Comparison of ENCODE assay signal across 9 cellular contexts in the genomic region with DNA sequence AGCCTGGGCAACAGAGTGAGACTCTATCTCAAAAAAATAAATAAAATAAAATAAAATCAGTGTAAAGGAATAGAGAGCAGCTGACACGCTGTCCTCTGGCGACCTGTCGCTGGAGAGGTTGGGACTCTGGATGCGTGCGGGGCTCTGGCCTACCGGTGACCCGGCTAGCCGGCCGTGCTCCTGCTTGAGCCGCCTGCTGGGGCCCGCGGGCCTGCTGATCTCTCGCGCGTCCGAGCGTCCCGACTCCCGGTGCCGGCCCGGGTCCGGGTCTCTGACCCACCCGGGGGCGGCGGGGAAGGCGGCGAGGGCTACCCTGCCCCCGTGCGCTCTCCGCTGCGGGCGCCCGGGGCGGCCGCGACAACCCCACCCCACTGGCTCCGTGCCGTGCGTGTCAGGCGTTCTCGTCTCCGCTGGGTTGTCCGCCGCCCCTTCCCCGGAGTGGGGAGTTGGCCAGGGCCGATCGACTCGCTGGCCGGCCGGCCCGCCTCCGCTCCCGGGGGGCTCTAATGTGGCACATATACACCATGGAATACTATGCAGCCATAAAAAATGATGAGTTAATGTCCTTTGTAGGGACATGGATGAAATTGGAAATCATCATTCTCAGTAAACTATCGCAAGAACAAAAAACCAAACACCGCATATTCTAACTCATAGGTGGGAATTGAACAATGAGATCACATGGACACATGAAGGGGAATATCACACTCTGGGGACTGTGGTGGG. TPM values are rescaled to one million over a fixed set of nuclear protein-coding genes. Genes with fewer than 3 reads are reported as not detected.
A peak's percentile ranks its signal among the peaks of the same experiment; 100 is the strongest.
DNase-seq lines count a peak whose midpoint lies in the region; ATAC-seq, FAIRE-seq and TF ChIP-seq lines count a peak whose summit lies in the region.
"Not testable (repeated sequence)": the region's sequence is repeated elsewhere in the genome, so short reads cannot be mapped to it uniquely, and the experiment has no call there.
"Had no signal": no experiment of that assay in that cellular context is flagged by ENCODE, and none has a peak within 500 bp of the region (broad histone marks: within the 10 kb centered on the region; RNA-seq: fewer than 3 reads in every experiment).

No MANE protein-coding gene starts in this region.

- peaks cover 63% of the 10 kb centered on the region for H3K36me3 Mint-ChIP-seq in activated CD8-positive, alpha-beta T cell treated with anti-CD3 and anti-CD28 coated beads for 36 hours (ENCODE audit: low read depth)
- H3K36me3 Mint-ChIP-seq in activated naive CD4-positive, alpha-beta T cell treated with anti-CD3 and anti-CD28 coated beads, Interleukin-2, amount 50 U/mL, for 24 hours, result peaks cover 28% of the 10 kb centered on the region

- H3K27ac ChIP-seq in RWPE2 (ENCODE audit: poor library complexity, severe bottlenecking), result peak overlapping the region; percentile 62
- H3K27ac ChIP-seq in neutrophil, result peak overlapping the region; percentile 97

- peaks cover 20% of the 10 kb centered on the region for H3K4me1 ChIP-seq in RWPE2 (ENCODE audit: insufficient read depth, poor library complexity, severe bottlenecking)
- H3K4me1 ChIP-seq in neutrophil (ENCODE audit: control insufficient read depth in 1 of 2, insufficient read depth in 1 of 2, low read depth in 1 of 2, low read length in 1 of 2), result peaks cover 63 to 68% of the 10 kb centered on the region in 2 experiments

- FAIRE-seq in GM12891 (lab: Jason Lieb, UNC), result peak; percentile 100

- H3K36me3 ChIP-seq in RWPE2 (ENCODE audit: low read depth), result peaks cover 21% of the 10 kb centered on the region
- peaks cover 24% of the 10 kb centered on the region for H3K36me3 ChIP-seq in neutrophil

- not testable (repeated sequence) for ATAC-seq in RWPE2 (ENCODE audit: low read depth); activated CD8-positive, alpha-beta T cell treated with anti-CD3 and anti-CD28 coated beads for 36 hours; left ventricle myocardium superior

- TF ChIP-seq CTCF in RWPE2 (IDR thresholded peaks at IDR 0.05; ENCODE audit: poor library complexity, severe bottlenecking); activated CD8-positive, alpha-beta T cell treated with anti-CD3 and anti-CD28 coated beads for 36 hours (IDR thresholded peaks at IDR 0.05); choroid plexus epithelial cell (conservative IDR thresholded peaks at IDR 0.05; ENCODE audit: low read depth, low read length); neutrophil (IDR thresholded peaks at IDR 0.05): not testable (repeated sequence)

- not testable (repeated sequence) for H3K27me3 ChIP-seq in RWPE2 (ENCODE audit: insufficient read depth, poor library complexity, severe bottlenecking); neutrophil

- H3K9me3 ChIP-seq in RWPE2 (ENCODE audit: severe bottlenecking); neutrophil: not testable (repeated sequence)

- intact Hi-C loops in activated CD8-positive, alpha-beta T cell treated with anti-CD3 and anti-CD28 coated beads for 36 hours (cut with micrococcal nuclease); left ventricle myocardium superior (cut with micrococcal nuclease): not testable (repeated sequence)

- not testable (repeated sequence) for H3K27me3 Mint-ChIP-seq in activated CD8-positive, alpha-beta T cell treated with anti-CD3 and anti-CD28 coated beads for 36 hours; activated naive CD4-positive, alpha-beta T cell treated with anti-CD3 and anti-CD28 coated beads, Interleukin-2, amount 50 U/mL, for 24 hours

- peaks cover 61% of the 10 kb centered on the region for H3K4me1 Mint-ChIP-seq in activated CD8-positive, alpha-beta T cell treated with anti-CD3 and anti-CD28 coated beads for 36 hours (ENCODE audit: low read depth)
- peaks cover 62% of the 10 kb centered on the region for H3K4me1 Mint-ChIP-seq in activated naive CD4-positive, alpha-beta T cell treated with anti-CD3 and anti-CD28 coated beads, Interleukin-2, amount 50 U/mL, for 24 hours

- H3K27ac Mint-ChIP-seq in activated CD8-positive, alpha-beta T cell treated with anti-CD3 and anti-CD28 coated beads for 36 hours, result peak overlapping the region; percentile 99
- H3K27ac Mint-ChIP-seq in activated naive CD4-positive, alpha-beta T cell treated with anti-CD3 and anti-CD28 coated beads, Interleukin-2, amount 50 U/mL, for 24 hours, result peak overlapping the region; percentile 100

- not testable (repeated sequence) for DNase-seq in GM12891 (ENCODE audit: insufficient read length, low spot score); RWPE2 (ENCODE audit: low spot score); activated CD8-positive, alpha-beta T cell treated with anti-CD3 and anti-CD28 coated beads for 36 hours
- DNase-seq in choroid plexus epithelial cell (ENCODE audit: low read depth) (peak; percentile 58), left ventricle myocardium superior (peak; percentile 21)

- TF ChIP-seq POLR2A in GM12891 (IDR thresholded peaks at IDR 0.05; ENCODE audit: low read depth, low read length), result not testable (repeated sequence)

- CTCF ChIA-PET in activated CD8-positive, alpha-beta T cell treated with anti-CD3 and anti-CD28 coated beads for 36 hours (lab: Charles Lee), result interaction anchor here (6.0 kb wide), 1 partner anchor 8 kb away, joined by 61 read pairs; no protein-coding TSS in a partner anchor

- not testable (repeated sequence) for H3K9me3 Mint-ChIP-seq in activated CD8-positive, alpha-beta T cell treated with anti-CD3 and anti-CD28 coated beads for 36 hours; activated naive CD4-positive, alpha-beta T cell treated with anti-CD3 and anti-CD28 coated beads, Interleukin-2, amount 50 U/mL, for 24 hours

- not testable (repeated sequence) for H3K4me3 Mint-ChIP-seq in activated CD8-positive, alpha-beta T cell treated with anti-CD3 and anti-CD28 coated beads for 36 hours
- peak overlapping the region; percentile 81 for H3K4me3 Mint-ChIP-seq in activated naive CD4-positive, alpha-beta T cell treated with anti-CD3 and anti-CD28 coated beads, Interleukin-2, amount 50 U/mL, for 24 hours

- not testable (repeated sequence) for H3K4me3 ChIP-seq in RWPE2 (ENCODE audit: severe bottlenecking); choroid plexus epithelial cell (ENCODE audit: low read depth, low read length); neutrophil (ENCODE audit: low read depth in 1 of 2, low read length in 1 of 2)

- POLR2A ChIA-PET in activated CD8-positive, alpha-beta T cell treated with anti-CD3 and anti-CD28 coated beads for 36 hours (lab: Charles Lee), result interaction anchor here (9.6 kb wide), 1 partner anchor 18 kb away, joined by 177 read pairs; a partner anchor contains a TSS

RNA-seq across cellular contexts. Expression of a gene that starts 3.7 kb away (rescaled TPM):
- polyA plus RNA-seq in GM12891 (2012; ENCODE audit: low read depth, missing spikeins), result 49.7 TPM
- 10 to 100 TPM; 89.4 to 93.7 TPM for total RNA-seq in activated CD8-positive, alpha-beta T cell treated with anti-CD3 and anti-CD28 coated beads for 36 hours
- total RNA-seq in left ventricle myocardium superior, result 65.1 TPM

RNA-seq across cellular contexts. Expression of a gene that starts 22.6 kb away (rescaled TPM):
- 14.1 TPM for polyA plus RNA-seq in GM12891 (2012; ENCODE audit: low read depth, missing spikeins)
- total RNA-seq in activated CD8-positive, alpha-beta T cell treated with anti-CD3 and anti-CD28 coated beads for 36 hours, result 10 to 100 TPM; 41.9 to 43.0 TPM
- total RNA-seq in left ventricle myocardium superior, result 15.3 TPM

RNA-seq across cellular contexts. Expression of a gene that starts 25.5 kb away (rescaled TPM):
- polyA plus RNA-seq in GM12891 (2012; ENCODE audit: low read depth, missing spikeins), result 0.39 TPM
- 1 to 10 TPM; 2.2 to 2.5 TPM for total RNA-seq in activated CD8-positive, alpha-beta T cell treated with anti-CD3 and anti-CD28 coated beads for 36 hours
- 1.1 TPM for total RNA-seq in left ventricle myocardium superior
- polyA plus RNA-seq: CD4-positive, alpha-beta memory T cell; IgD-negative memory B cell had no signal

RNA-seq across cellular contexts. Expression of a gene that starts 31.3 kb away (rescaled TPM):
- 3.2 TPM for polyA plus RNA-seq in GM12891 (2012; ENCODE audit: low read depth, missing spikeins)
- 1 to 10 TPM; 4.7 to 5.0 TPM for total RNA-seq in activated CD8-positive, alpha-beta T cell treated with anti-CD3 and anti-CD28 coated beads for 36 hours
- 0.32 TPM for total RNA-seq in left ventricle myocardium superior
